In genomic region chr2:33177627-33178026, GRCh38 we compare ENCODE assay signal across 26 cellular contexts.
"Had no signal": no experiment of that assay in that cellular context is flagged by ENCODE, and none has a peak within 500 bp of the region (broad histone marks: within the 10 kb centered on the region; RNA-seq: fewer than 3 reads in every experiment).

No MANE protein-coding gene starts in this region.

- H3K4me3 ChIP-seq: hepatocyte, left ventricle myocardium inferior, lung, neural progenitor cell, right atrium auricular region, skin epidermis, suprapubic skin, thoracic aorta, transverse colon, upper lobe of left lung, vagina had no signal

- H3K4me3 Mint-ChIP-seq: mesothelial cell of epicardium; naive B cell; natural killer cell; nephron progenitor cell; neural progenitor cell; stimulated activated effector memory CD8-positive, alpha-beta T cell treated with anti-CD3 and anti-CD28 coated beads, Interleukin-12 subunit alpha, Interleukin-12 subunit beta, amount 100 ng/mL, for 72 hours; stimulated activated naive CD8-positive, alpha-beta T cell treated with anti-CD3 and anti-CD28 coated beads, Interleukin-15, Interleukin-2, amounts not matched to agents 100 ng/mL and 50 ng/mL, for 24 hours had no signal

- H3K27ac Mint-ChIP-seq: mesothelial cell of epicardium; naive B cell; natural killer cell; nephron progenitor cell; neural progenitor cell; stimulated activated effector memory CD8-positive, alpha-beta T cell treated with anti-CD3 and anti-CD28 coated beads, Interleukin-12 subunit alpha, Interleukin-12 subunit beta, amount 100 ng/mL, for 72 hours; stimulated activated naive CD8-positive, alpha-beta T cell treated with anti-CD3 and anti-CD28 coated beads, Interleukin-15, Interleukin-2, amounts not matched to agents 100 ng/mL and 50 ng/mL, for 24 hours had no signal

- H3K27me3 Mint-ChIP-seq: naive B cell; stimulated activated naive CD8-positive, alpha-beta T cell treated with anti-CD3 and anti-CD28 coated beads, Interleukin-15, Interleukin-2, amounts not matched to agents 100 ng/mL and 50 ng/mL, for 24 hours had no signal

- H2AFZ ChIP-seq: hepatocyte, neural progenitor cell, parathyroid adenoma had no signal

- H3K9me3 ChIP-seq: neutrophil, right atrium auricular region, suprapubic skin, thoracic aorta, transverse colon, upper lobe of left lung, vagina had no signal

- ATAC-seq: natural killer cell; sciatic nerve; stimulated activated effector memory CD8-positive, alpha-beta T cell treated with anti-CD3 and anti-CD28 coated beads, Interleukin-12 subunit alpha, Interleukin-12 subunit beta, amount 100 ng/mL, for 72 hours had no signal

- H3K27ac ChIP-seq: hepatocyte, left ventricle myocardium inferior, neural progenitor cell, neutrophil, parathyroid adenoma, right atrium auricular region, skin epidermis, suprapubic skin, transverse colon, upper lobe of left lung, vagina had no signal

- H3K27me3 ChIP-seq: hepatocyte, neural progenitor cell, neutrophil, right atrium auricular region, suprapubic skin, transverse colon, upper lobe of left lung, vagina had no signal

- H3K36me3 Mint-ChIP-seq: naive B cell; natural killer cell; neural progenitor cell; stimulated activated effector memory CD8-positive, alpha-beta T cell treated with anti-CD3 and anti-CD28 coated beads, Interleukin-12 subunit alpha, Interleukin-12 subunit beta, amount 100 ng/mL, for 72 hours had no signal

- H3K9me3 Mint-ChIP-seq: neural progenitor cell; stimulated activated effector memory CD8-positive, alpha-beta T cell treated with anti-CD3 and anti-CD28 coated beads, Interleukin-12 subunit alpha, Interleukin-12 subunit beta, amount 100 ng/mL, for 72 hours; stimulated activated naive CD8-positive, alpha-beta T cell treated with anti-CD3 and anti-CD28 coated beads, Interleukin-15, Interleukin-2, amounts not matched to agents 100 ng/mL and 50 ng/mL, for 24 hours had no signal

- H3K79me2 ChIP-seq: hepatocyte, parathyroid adenoma had no signal

- H3K4me2 ChIP-seq: hepatocyte, neural progenitor cell had no signal

- H3K4me1 Mint-ChIP-seq: mesothelial cell of epicardium; naive B cell; natural killer cell; nephron progenitor cell; neural progenitor cell; stimulated activated effector memory CD8-positive, alpha-beta T cell treated with anti-CD3 and anti-CD28 coated beads, Interleukin-12 subunit alpha, Interleukin-12 subunit beta, amount 100 ng/mL, for 72 hours had no signal

- H3K36me3 ChIP-seq: left ventricle myocardium inferior, neural progenitor cell, neutrophil, right atrium auricular region, suprapubic skin, thoracic aorta, transverse colon, upper lobe of left lung, vagina had no signal

- DNase-seq: islet precursor cell; left ventricle myocardium inferior; mesendoderm; naive B cell; natural killer cell; nephron progenitor cell; occipital lobe; stimulated activated CD4-positive, alpha-beta T cell treated with anti-CD3 and anti-CD28 coated beads, Interleukin-12 subunit alpha, Interleukin-12 subunit beta, amount 100 ng/mL, for 4 hours; stimulated activated CD4-positive, alpha-beta T cell treated with anti-CD3 and anti-CD28 coated beads, Interleukin-4, amount 100 ng/mL, for 24 hours; stimulated activated naive CD4-positive, alpha-beta T cell; transverse colon; upper lobe of left lung had no signal

- H3K4me1 ChIP-seq: neural progenitor cell, parathyroid adenoma, suprapubic skin, transverse colon, upper lobe of left lung, vagina had no signal

- H3K9ac ChIP-seq: neural progenitor cell, parathyroid adenoma had no signal
